ENCODE assay signal across 8 cellular contexts in the genomic region with DNA sequence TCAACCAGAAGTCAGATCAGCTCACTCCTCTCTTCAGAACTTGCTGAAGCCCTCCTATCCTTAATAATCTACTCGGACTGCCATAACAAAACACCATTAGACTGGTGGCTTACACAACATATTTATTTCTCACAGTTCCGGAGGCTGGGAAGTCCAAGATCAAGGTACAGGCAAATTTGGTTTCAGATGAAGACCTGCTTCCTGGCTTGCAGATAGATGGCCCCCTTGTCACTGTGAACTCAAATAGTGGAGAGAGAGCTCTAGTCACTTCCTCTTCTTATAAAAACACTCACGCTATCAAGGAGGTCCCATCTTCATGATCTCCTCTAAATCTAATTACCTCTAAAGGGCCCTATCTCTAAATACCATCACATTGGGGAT.
A peak's percentile ranks its signal among the peaks of the same experiment; 100 is the strongest.
DNase-seq lines count a peak whose midpoint lies in the region; ATAC-seq and TF ChIP-seq lines count a peak whose summit lies in the region.

No MANE protein-coding gene starts in this region.

- H3K9me2 ChIP-seq in Karpas-422 (replicated peaks; ENCODE audit: insufficient read depth, low read length), result no peaks in the 10 kb centered on the region

- H3K27ac ChIP-seq in Karpas-422 (ENCODE audit: low read length) (peak overlapping the region; percentile 97), coronary artery (peak overlapping the region; percentile 10 to 73)

- H3K79me2 ChIP-seq in Karpas-422 (ENCODE audit: low read length), result peaks cover 82% of the 10 kb centered on the region

- H3K4me3 ChIP-seq in GM08714 (ENCODE audit: low read length), result peak overlapping the region; percentile 42; the same call in 1 of the 2 replicates
- H3K4me3 ChIP-seq in Karpas-422 (ENCODE audit: low read length), result peak overlapping the region; percentile 49
- peak overlapping the region; percentile 22 for H3K4me3 ChIP-seq in coronary artery

- peak overlapping the region; percentile 64 for H3K9ac ChIP-seq in Karpas-422 (ENCODE audit: low read length)

- H2AFZ ChIP-seq in Karpas-422 (ENCODE audit: low read length), result no peak overlapping the region

- peaks cover 88% of the 10 kb centered on the region for H3K4me1 ChIP-seq in Karpas-422 (ENCODE audit: low read length)

- no peak for TF ChIP-seq CTCF in coronary artery (IDR thresholded peaks at IDR 0.05)

- peak; percentile 90 for DNase-seq in Karpas-422
- DNase-seq in coronary artery (ENCODE audit: low spot score), result no peak
- DNase-seq in NCI-H2081 (lab: John Stamatoyannopoulos, UW), result no peak
- no peak for DNase-seq in NCI-H1105 treated with DMSO at 0.1 percent for 48 hours (lab: John Stamatoyannopoulos, UW)
- DNase-seq in NK-92 (lab: John Stamatoyannopoulos, UW; ENCODE audit: unreplicated experiment), result no peak

- ATAC-seq in GM21423 (IDR thresholded peaks at IDR 0.05; ENCODE audit: unreplicated experiment) (peak; percentile 45), GM21367 (IDR thresholded peaks at IDR 0.05; ENCODE audit: unreplicated experiment) (no peak)

- H3K36me3 ChIP-seq in Karpas-422 (ENCODE audit: insufficient read depth, low read length), result peaks cover 9% of the 10 kb centered on the region; the same call in 1 of the 2 replicates

- H3K9me3 ChIP-seq in Karpas-422 (ENCODE audit: low read length), result no peaks in the 10 kb centered on the region

- no peaks in the 10 kb centered on the region for H3K27me3 ChIP-seq in Karpas-422 (ENCODE audit: low read length)

- no peaks in the 10 kb centered on the region for H4K20me1 ChIP-seq in Karpas-422 (ENCODE audit: insufficient read depth, low read depth, low read length)

- peak overlapping the region; percentile 63 for H3K4me2 ChIP-seq in Karpas-422 (ENCODE audit: low read depth, low read length, poor library complexity, severe bottlenecking)
